8 cellular contexts compared by ENCODE assay signal in genomic region chr6:37819177-37819801, GRCh38. TPM values are rescaled to one million over a fixed set of nuclear protein-coding genes. Genes with fewer than 3 reads are reported as not detected.
DNase-seq lines count a peak whose midpoint lies in the region; ATAC-seq and TF ChIP-seq lines count a peak whose summit lies in the region.

Gene ZFAND3 (plus strand): TSS chr6:37819727. CDS start chr6:37819946, 219 bp downstream.

- H3K27ac ChIP-seq in CD8-positive, alpha-beta memory T cell (ENCODE audit: low read depth, low read length): peak within 1 kb of the TSS; percentile 93
- peak within 1 kb of the TSS; percentile 96 for H3K27ac ChIP-seq in lung (ENCODE audit: low read depth in 1 of 2, low read length in 1 of 2)

- peak within 1 kb of the TSS; percentile 94 to 99 (median 98) for H3K4me3 Mint-ChIP-seq in CD8-positive, alpha-beta memory T cell

- no peaks in the 10 kb centered on the region for H3K36me3 ChIP-seq in CD8-positive, alpha-beta memory T cell (ENCODE audit: insufficient read depth, low read length)
- H3K36me3 ChIP-seq in lung (ENCODE audit: control insufficient read depth in 2 of 2, insufficient read depth in 2 of 2, low read length in 2 of 2): peaks cover 0 to 1% of the 10 kb centered on the region in 2 donors

- no peaks in the 10 kb centered on the region for H3K9me3 ChIP-seq in CD8-positive, alpha-beta memory T cell (ENCODE audit: low read length)
- H3K9me3 ChIP-seq in lung (ENCODE audit: control insufficient read depth in 2 of 2, insufficient read depth in 1 of 2, low read length in 1 of 2): no peaks in the 10 kb centered on the region

- H3K36me3 Mint-ChIP-seq in CD8-positive, alpha-beta memory T cell: peaks cover 0 to 11% (median 0%) of the 10 kb centered on the region in 3 donors

- TF ChIP-seq CTCF in GM20000 (IDR thresholded peaks at IDR 0.05; ENCODE audit: extremely low read depth, missing control alignments) (no peak), lung (IDR thresholded peaks at IDR 0.05; ENCODE audit: control extremely low read depth, extremely low read depth) (no peak)

- peak; percentile 84 to 96 (median 94) for DNase-seq in CD8-positive, alpha-beta memory T cell
- DNase-seq in GM20000 (ENCODE audit: low spot score) (peak; percentile 95), HS-5 (ENCODE audit: low read depth) (peak; percentile 91), NK-92 (lab: John Stamatoyannopoulos, UW; ENCODE audit: unreplicated experiment) (peak; percentile 31), lung (ENCODE audit: low spot score) (peak; percentile 97)
- DNase-seq in activated CD8-positive, alpha-beta memory T cell treated with anti-CD3 and anti-CD28 coated beads for 24 hours: peak; percentile 99
- DNase-seq in effector CD4-positive, alpha-beta T cell: peak; percentile 84
- DNase-seq in stimulated activated CD4-positive, alpha-beta T cell treated with anti-CD3 and anti-CD28 coated beads, TNF-alpha, amount 100 ng/mL, for 24 hours (ENCODE audit: low read depth in 3 of 3): peak; percentile 82 to 92 (median 86)

- H3K4me1 Mint-ChIP-seq in CD8-positive, alpha-beta memory T cell: peaks cover 47 to 57% (median 53%) of the 10 kb centered on the region in 3 donors

- 0 to 1% methylated on average over 51 to 64 of the region's 64 CpGs for WGBS in lung, 2 donors

- peak within 1 kb of the TSS; percentile 98 for H3K4me3 ChIP-seq in CD8-positive, alpha-beta memory T cell (ENCODE audit: low read length)
- peak within 1 kb of the TSS; percentile 72 for H3K4me3 ChIP-seq in lung

- CTCF ChIA-PET in CD8-positive, alpha-beta memory T cell (lab: Charles Lee): interaction anchor here (1.0 to 1.5 kb wide), 5 partner anchors 27 to 121 kb away, joined by 3 to 7 read pairs (median 4); partner anchors contain the start of gene MDGA1

- ATAC-seq in lung (ENCODE audit: insufficient read depth, low FRiP score): peak; percentile 96

- no peaks in the 10 kb centered on the region for H3K27me3 ChIP-seq in CD8-positive, alpha-beta memory T cell (ENCODE audit: insufficient read depth, low read length, poor library complexity, severe bottlenecking)
- H3K27me3 ChIP-seq in lung (ENCODE audit: control insufficient read depth, insufficient read depth): no peaks in the 10 kb centered on the region

- POLR2A ChIA-PET in CD8-positive, alpha-beta memory T cell (lab: Charles Lee): interaction anchor here (1.0 to 1.6 kb wide), 6 partner anchors 28 to 820 kb away, joined by 3 to 10 read pairs (median 4); partner anchors contain the start of genes BTBD9 and MDGA1

- H3K27me3 Mint-ChIP-seq in CD8-positive, alpha-beta memory T cell: no peaks in the 10 kb centered on the region

- H3K27ac Mint-ChIP-seq in CD8-positive, alpha-beta memory T cell: peak within 1 kb of the TSS; percentile 95 to 100 (median 98)

- H3K9me3 Mint-ChIP-seq in CD8-positive, alpha-beta memory T cell: no peaks in the 10 kb centered on the region

- H3K4me1 ChIP-seq in CD8-positive, alpha-beta memory T cell (ENCODE audit: insufficient read depth, low read length): peaks cover 40% of the 10 kb centered on the region
- peaks cover 12 to 24% of the 10 kb centered on the region in 2 donors for H3K4me1 ChIP-seq in lung (ENCODE audit: control insufficient read depth in 2 of 2, insufficient read depth in 2 of 2, low read length in 2 of 2)

RNA-seq across cellular contexts. Expression of gene ZFAND3, which starts in this region (rescaled TPM):
- total RNA-seq in CD8-positive, alpha-beta memory T cell: 10 to 100 TPM; 29.1 to 29.4 TPM
- 5.2 TPM for polyA plus RNA-seq in CD8-positive, alpha-beta memory T cell
- total RNA-seq in lung: 10 to 100 TPM; 48.0 to 63.6 TPM
- 10 to 100 TPM; 27.6 to 54.5 TPM for polyA plus RNA-seq in lung

Comparison
In these comparisons a context has a peak if more than half of its experiments do, and no peak if none do; other contexts are left out.
1. Peak in every context shown above with its lines: DNase-seq, ATAC-seq, H3K4me3 ChIP-seq and H3K27ac ChIP-seq.
2. DNase-seq: peak in every context shown above with its lines; median percentile 99 in activated CD8-positive, alpha-beta memory T cell treated with anti-CD3 and anti-CD28 coated beads for 24 hours; 97 in lung; 95 in GM20000; 94 in CD8-positive, alpha-beta memory T cell; 91 in HS-5; 86 in stimulated activated CD4-positive, alpha-beta T cell treated with anti-CD3 and anti-CD28 coated beads, TNF-alpha, amount 100 ng/mL, for 24 hours; 84 in effector CD4-positive, alpha-beta T cell; 31 in NK-92.